ENCODE assay signal across 24 cellular contexts in the genomic region with DNA sequence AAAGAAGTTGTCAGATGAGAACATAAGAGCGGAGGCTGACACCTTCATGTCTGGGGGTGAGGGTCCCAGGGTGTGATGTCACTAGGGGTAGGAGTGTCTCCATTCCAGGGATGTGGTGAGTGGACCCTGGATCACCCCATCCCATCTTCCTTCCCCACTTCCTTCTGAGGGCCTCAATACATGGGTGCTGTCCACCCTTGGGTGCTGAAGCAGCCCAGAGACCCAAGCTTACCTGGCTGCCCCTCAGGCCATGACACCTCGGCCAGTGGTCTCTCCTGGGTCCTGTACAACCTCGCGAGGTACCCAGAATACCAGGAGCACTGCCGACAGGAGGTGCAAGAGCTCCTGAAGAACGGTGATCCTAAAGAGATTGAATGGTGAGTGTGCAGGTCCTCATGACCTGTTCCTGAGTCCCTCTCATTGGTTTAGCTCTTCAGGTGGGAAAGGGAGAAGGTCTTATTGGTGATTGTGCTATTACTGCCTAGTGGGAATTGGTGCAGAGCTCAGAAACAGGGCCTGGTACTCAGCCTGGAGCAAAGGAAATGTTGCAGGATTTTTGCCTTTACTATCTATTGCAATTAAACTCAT. TPM values are rescaled to one million over a fixed set of nuclear protein-coding genes. Genes with fewer than 3 reads are reported as not detected.
A peak's percentile ranks its signal among the peaks of the same experiment; 100 is the strongest.
DNase-seq lines count a peak whose midpoint lies in the region; ATAC-seq, FAIRE-seq and TF ChIP-seq lines count a peak whose summit lies in the region.
"Had no signal": no experiment of that assay in that cellular context is flagged by ENCODE, and none has a peak within 500 bp of the region (broad histone marks: within the 10 kb centered on the region; RNA-seq: fewer than 3 reads in every experiment).

No MANE protein-coding gene starts in this region.

- no peaks in the 10 kb centered on the region for H3F3A ChIP-seq in PC-9 (ENCODE audit: insufficient read depth, low read depth)

- TF ChIP-seq RAD21 in A549 (conservative IDR thresholded peaks at IDR 0.05 in 1 of 2, IDR thresholded peaks at IDR 0.05 in 1 of 2) (no peak), K562 (CRISPR knock-in tag; conservative IDR thresholded peaks at IDR 0.05 in 1 of 2, IDR thresholded peaks at IDR 0.05 in 1 of 2) (no peak)

- H3K27me3 ChIP-seq in K562 (ENCODE audit: control insufficient read depth in 2 of 2, insufficient read depth in 2 of 2, low read length in 2 of 2), result peaks cover 0 to 10% of the 10 kb centered on the region in 2 experiments; a peak in 1 of 5 replicates
- no peaks in the 10 kb centered on the region for H3K27me3 ChIP-seq in HAP-1 (ENCODE audit: low read depth)
- H3K27me3 ChIP-seq in PC-9 (ENCODE audit: insufficient read depth, low read depth), result peaks cover 29% of the 10 kb centered on the region
- H3K27me3 ChIP-seq: BLaER1 treated with 17β-estradiol and CSF1 and Interleukin-3, amounts not matched to agents 10 nM and 100 nM had no signal

- no peak overlapping the region for H3K4me3 ChIP-seq in A549
- no peak overlapping the region for H3K4me3 ChIP-seq in HEK293 (ENCODE audit: low read depth, low read length)
- no peak overlapping the region for H3K4me3 ChIP-seq in K562
- no peak overlapping the region for H3K4me3 ChIP-seq in HAP-1
- H3K4me3 ChIP-seq in PC-9, result no peak overlapping the region
- H3K4me3 ChIP-seq: BLaER1 treated with 17β-estradiol and CSF1 and Interleukin-3, amounts not matched to agents 10 nM and 100 nM had no signal

- CTCF ChIA-PET in A549 (lab: Yijun Ruan, JAX), result interaction anchor here (0.7 to 1.0 kb wide), 2 partner anchors 400 to 605 kb away, joined by 3 to 5 read pairs; no protein-coding TSS in a partner anchor
- CTCF ChIA-PET in HEK293 (lab: Yijun Ruan, JAX), result no interaction called here
- CTCF ChIA-PET in K562 (lab: Yijun Ruan, JAX; ENCODE audit: low intra/inter-chr PET ratio), result no interaction called here
- CTCF ChIA-PET in PC-9 (lab: Charles Lee), result no interaction called here

- H3K36me3 ChIP-seq in HEK293 (ENCODE audit: control insufficient read depth in 2 of 2, insufficient read depth in 1 of 2, low read length in 2 of 2) (no peaks in the 10 kb centered on the region), K562 (ENCODE audit: control insufficient read depth, insufficient read depth, low read length) (no peaks in the 10 kb centered on the region), HAP-1 (replicated peaks) (no peaks in the 10 kb centered on the region), PC-9 (ENCODE audit: low read depth) (no peaks in the 10 kb centered on the region)
- H3K36me3 ChIP-seq: BLaER1 treated with 17β-estradiol and CSF1 and Interleukin-3, amounts not matched to agents 10 nM and 100 nM had no signal

- intact Hi-C loops in K562 (cut with micrococcal nuclease), result no loop called here
- intact Hi-C loops in PC-9 (cut with micrococcal nuclease; ENCODE audit: unreplicated experiment), result no loop called here

- H3K79me2 ChIP-seq in K562 (ENCODE audit: control insufficient read depth, insufficient read depth, low read length), result no peaks in the 10 kb centered on the region
- H3K79me2 ChIP-seq in PC-9 (ENCODE audit: low read depth), result no peaks in the 10 kb centered on the region

- no peaks in the 10 kb centered on the region for H3K9me1 ChIP-seq in K562 (ENCODE audit: control insufficient read depth, insufficient read depth, low read length)

- DNase-seq in A549 (ENCODE audit: low read depth in 1 of 2, low spot score in 1 of 2) (no peak), K562 (ENCODE audit: extremely low read depth in 1 of 4, low spot score in 3 of 4) (no peak), mesenteric fat pad (ENCODE audit: low spot score) (peak; percentile 79), HAP-1 (ENCODE audit: low spot score in 2 of 2) (no peak), PC-9 (no peak)
- DNase-seq: CD8-positive, alpha-beta memory T cell; H7; MM.1S; NCI-H1092; NCI-H146; NCI-H2081; NCI-H446 treated with DMSO at 0.1 percent for 48 hours; NCI-H69; NK-92 treated with Interleukin-12 subunit alpha and Interleukin-12 subunit beta, amount 100 ng/mL, for 24 hours; SHP77 treated with DMSO at 0.1 percent for 48 hours had no signal

- TF ChIP-seq EP300 in A549 (IDR thresholded peaks at IDR 0.05), result no peak
- TF ChIP-seq EP300 in K562 (IDR thresholded peaks at IDR 0.05; ENCODE audit: low read length), result no peak

- H2AFZ ChIP-seq in K562 (ENCODE audit: low read depth, low read length) (no peak overlapping the region), PC-9 (no peak overlapping the region)

- BruUV-seq in K562 (replicated peaks; lab: Mats Ljungman, UMichigan) (no TSS peak), PC-9 (replicated peaks; lab: Mats Ljungman, UMichigan) (no TSS peak)

- H4K20me1 ChIP-seq in K562 (replicated peaks; ENCODE audit: control insufficient read depth, insufficient read depth, low read length) (no peaks in the 10 kb centered on the region), PC-9 (ENCODE audit: insufficient read depth) (no peaks in the 10 kb centered on the region)
- H4K20me1 ChIP-seq: BLaER1 treated with 17β-estradiol and CSF1 and Interleukin-3, amounts not matched to agents 10 nM and 100 nM had no signal

- FAIRE-seq in A549 (lab: Jason Lieb, UNC), result no peak
- no peak for FAIRE-seq in K562 (lab: Jason Lieb, UNC)
- FAIRE-seq: D721Med, HTR-8/SVneo had no signal

- no peak for TF ChIP-seq POLR2A in A549 (IDR thresholded peaks at IDR 0.05; ENCODE audit: low read length)
- no peak for TF ChIP-seq POLR2A in K562 (conservative IDR thresholded peaks at IDR 0.05)

- ATAC-seq in A549 (no peak), K562 (no peak), GM18873 (IDR thresholded peaks at IDR 0.05; ENCODE audit: low FRiP score, unreplicated experiment) (no peak)

- TF ChIP-seq CTCF in A549 (IDR thresholded peaks at IDR 0.05), result no peak
- TF ChIP-seq CTCF in HEK293 (tag by site-specific recombination; IDR thresholded peaks at IDR 0.05), result no peak
- TF ChIP-seq CTCF in K562 (IDR thresholded peaks at IDR 0.05 in 2 of 3, conservative IDR thresholded peaks at IDR 0.05 in 1 of 3; ENCODE audit: insufficient read depth in 2 of 3, low read depth in 1 of 3, low read length in 3 of 3), result no peak
- TF ChIP-seq CTCF in PC-9 (conservative IDR thresholded peaks at IDR 0.05), result no peak

- POLR2A ChIA-PET in A549 (lab: Yijun Ruan, JAX), result no interaction called here
- POLR2A ChIA-PET in HEK293 (lab: Yijun Ruan, JAX), result no interaction called here
- POLR2A ChIA-PET in K562 (lab: Yijun Ruan, JAX), result interaction anchor here (0.6 kb wide), 1 partner anchor 871 kb away, joined by 3 read pairs; no protein-coding TSS in a partner anchor
- POLR2A ChIA-PET in PC-9 (lab: Charles Lee; ENCODE audit: unreplicated experiment), result no interaction called here

- H3K4me1 ChIP-seq in A549 (no peaks in the 10 kb centered on the region), HEK293 (ENCODE audit: control insufficient read depth, insufficient read depth, low read length) (no peaks in the 10 kb centered on the region), K562 (replicated peaks in 1 of 2; ENCODE audit: control insufficient read depth in 2 of 2, insufficient read depth in 2 of 2, low read length in 2 of 2) (no peaks in the 10 kb centered on the region), HAP-1 (no peaks in the 10 kb centered on the region), PC-9 (replicated peaks; ENCODE audit: insufficient read depth) (no peaks in the 10 kb centered on the region)
- H3K4me1 ChIP-seq: BLaER1 treated with 17β-estradiol and CSF1 and Interleukin-3, amounts not matched to agents 10 nM and 100 nM had no signal

- H3K9me3 ChIP-seq in A549, result no peaks in the 10 kb centered on the region
- no peaks in the 10 kb centered on the region for H3K9me3 ChIP-seq in HEK293 (ENCODE audit: control insufficient read depth, insufficient read depth, low read depth, low read length)
- no peaks in the 10 kb centered on the region for H3K9me3 ChIP-seq in K562 (replicated peaks; ENCODE audit: control insufficient read depth, insufficient read depth, low read depth, low read length)
- no peaks in the 10 kb centered on the region for H3K9me3 ChIP-seq in HAP-1
- no peaks in the 10 kb centered on the region for H3K9me3 ChIP-seq in PC-9 (ENCODE audit: insufficient read depth, low read depth)
- H3K9me3 ChIP-seq: BLaER1 treated with 17β-estradiol and CSF1 and Interleukin-3, amounts not matched to agents 10 nM and 100 nM had no signal

- H3K9me2 ChIP-seq in PC-9 (ENCODE audit: insufficient read depth), result no peaks in the 10 kb centered on the region

- H3K27ac ChIP-seq in A549 (no peak overlapping the region), HEK293 (ENCODE audit: extremely low read depth, low read depth, low read length) (no peak overlapping the region), K562 (ENCODE audit: extremely low read depth, low read depth, low read length) (no peak overlapping the region), PC-9 (no peak overlapping the region)
- H3K27ac ChIP-seq: BLaER1 treated with 17β-estradiol and CSF1 and Interleukin-3, amounts not matched to agents 10 nM and 100 nM; HL-60 had no signal

- 19% methylated on average over 5 of the region's 6 CpGs for WGBS in A549 (ENCODE audit: missing lambda C conversion rate)
- 2% methylated on average over 6 of the region's 6 CpGs for WGBS in K562 (ENCODE audit: insufficient coverage, low coverage, missing lambda C conversion rate)

- no peak overlapping the region for H3K9ac ChIP-seq in K562 (ENCODE audit: insufficient read depth in 1 of 2, low read depth in 2 of 2, low read length in 2 of 2)
- H3K9ac ChIP-seq: BLaER1 treated with 17β-estradiol and CSF1 and Interleukin-3, amounts not matched to agents 10 nM and 100 nM had no signal

- in situ Hi-C loops in K562 (cut with MboI) (no loop called here), HAP-1 (cut with MboI; ENCODE audit: low sequenced_read_pairs) (no loop called here)

- no peak overlapping the region for H3K4me2 ChIP-seq in A549
- no peak overlapping the region for H3K4me2 ChIP-seq in K562 (ENCODE audit: insufficient read depth, low read length)
- H3K4me2 ChIP-seq in PC-9, result no peak overlapping the region
- H3K4me2 ChIP-seq: BLaER1 treated with 17β-estradiol and CSF1 and Interleukin-3, amounts not matched to agents 10 nM and 100 nM had no signal

RNA-seq across cellular contexts. Expression of a gene that starts 37.7 kb away (rescaled TPM):
- polyA plus RNA-seq in A549 (2011; rRNA removed) (not detected in 2 replicates), A549 (2017; fragmentation: RNase III; extraction: RNeasy Plus Mini Kit Qiagen cat#74134 plus additional on column Dnase treatment) (not detected in 3 replicates), K562 (2011; rRNA removed) (not detected in 2 replicates), K562 (2014; fragmentation: Illumina TruSeq; extraction: Trizol) (not detected in 2 replicates), K562 (2014; fragmentation: Nextera tagmentation; extraction: Ambion mirVana) (not detected), K562 (2014; rRNA removed) (not detected in 2 replicates)
- polyA plus RNA-seq in A549 (2012; cell fraction: cytosol; rRNA removed), result not detected in 2 replicates
- not detected in 2 replicates for polyA plus RNA-seq in A549 (2012; cell fraction: nucleus; rRNA removed)
- not detected in 2 replicates for polyA minus RNA-seq in A549 (2011; rRNA and poly(A)+ RNA removed)
- not detected in 2 replicates for total RNA-seq in K562 (2011; cell fraction: chromatin; rRNA removed; ENCODE audit: low replicate concordance)
- total RNA-seq in K562 (2011; cell fraction: nucleolus; rRNA removed), result not detected in 2 replicates
- not detected in 2 replicates for total RNA-seq in K562 (2011; cell fraction: nucleoplasm; rRNA removed)
- total RNA-seq in K562 (2014; rRNA removed) (not detected in 2 replicates), K562 (2014; rRNA removed; fragmentation: Illumina TruSeq; extraction: Trizol) (not detected in 2 replicates), K562 (2015; rRNA removed; fragmentation: Illumina TruSeq; extraction: Trizol) (not detected in 2 replicates), K562 (2021) (not detected in 2 replicates), mesenteric fat pad (not detected), PC-9 (2021) (not detected in 2 replicates)
- not detected in 2 replicates for polyA plus RNA-seq in K562 (2011; cell fraction: cytosol; rRNA removed)
- polyA plus RNA-seq in K562 (2011; cell fraction: nucleus; rRNA removed), result not detected in 2 replicates
- polyA plus RNA-seq in K562 (2012), result not detected in 2 replicates
- not detected in 2 replicates for polyA minus RNA-seq in K562 (2011; rRNA and poly(A)+ RNA removed)
- not detected in 2 replicates for polyA minus RNA-seq in K562 (2011; cell fraction: cytosol; rRNA and poly(A)+ RNA removed)
- polyA minus RNA-seq in K562 (2011; cell fraction: nucleus; rRNA and poly(A)+ RNA removed), result not detected in 2 replicates
- total RNA-seq: CD8-positive, alpha-beta memory T cell; H7; LHCN-M2; RPMI7951 had no signal
- polyA plus RNA-seq: CD8-positive, alpha-beta memory T cell; IgD-negative memory B cell had no signal
